8 cellular contexts compared by ENCODE assay signal in genomic region chr3:187101184-187102072, GRCh38. TPM values are rescaled to one million over a fixed set of nuclear protein-coding genes. Genes with fewer than 3 reads are reported as not detected.
A peak's percentile ranks its signal among the peaks of the same experiment; 100 is the strongest.
DNase-seq lines count a peak whose midpoint lies in the region; ATAC-seq, FAIRE-seq and TF ChIP-seq lines count a peak whose summit lies in the region.

No MANE protein-coding gene starts in this region.

- H3K4me3 Mint-ChIP-seq in WTC11 (no peak overlapping the region), chondrocyte (ENCODE audit: unreplicated experiment) (peak overlapping the region; percentile 64)

- H3K9me3 Mint-ChIP-seq in WTC11, result no peaks in the 10 kb centered on the region
- peaks cover 33% of the 10 kb centered on the region for H3K9me3 Mint-ChIP-seq in chondrocyte (ENCODE audit: low read depth)

- H3K27me3 Mint-ChIP-seq in WTC11 (ENCODE audit: low read depth) (no peaks in the 10 kb centered on the region), chondrocyte (ENCODE audit: low read depth) (no peaks in the 10 kb centered on the region)

- TF ChIP-seq CTCF in DND-41 (IDR thresholded peaks at IDR 0.05; ENCODE audit: borderline replicate concordance, extremely low read depth, low read length, poor library complexity, severe bottlenecking) (no peak), WTC11 (IDR thresholded peaks at IDR 0.05) (no peak), chondrocyte (IDR thresholded peaks at IDR 0.05) (no peak), D721Med (IDR thresholded peaks at IDR 0.05; ENCODE audit: insufficient read depth, missing control alignments) (no peak)

- POLR2A ChIA-PET in WTC11 (lab: Charles Lee), result interaction anchor here (1.0 to 1.4 kb wide), 2 partner anchors 8 to 170 kb away, joined by 3 to 4 read pairs; no protein-coding TSS in a partner anchor

- H3K4me3 ChIP-seq in DND-41 (ENCODE audit: low read depth in 1 of 2, low read length in 2 of 2) (no peak overlapping the region), MG63 (no peak overlapping the region)

- no peaks in the 10 kb centered on the region for H3K36me3 Mint-ChIP-seq in WTC11
- peaks cover 9% of the 10 kb centered on the region for H3K36me3 Mint-ChIP-seq in chondrocyte (ENCODE audit: low read depth)

- H3K9me3 ChIP-seq in DND-41 (ENCODE audit: insufficient read depth, low read length, severe bottlenecking) (no peaks in the 10 kb centered on the region), MG63 (peaks cover 7% of the 10 kb centered on the region)

- no peak overlapping the region for H3K9ac ChIP-seq in DND-41 (ENCODE audit: low read depth, low read length)

- DNase-seq in DND-41 (peak; percentile 64), WTC11 (ENCODE audit: low spot score) (no peak), chondrocyte (ENCODE audit: low spot score) (no peak), lung microvascular endothelial cell (ENCODE audit: low read depth in 2 of 2) (peak; percentile 83 to 85), D721Med (ENCODE audit: insufficient read length, low spot score) (no peak), MG63 (no peak)
- DNase-seq in stimulated activated CD8-positive, alpha-beta memory T cell treated with anti-CD3 and anti-CD28 coated beads, Interleukin-4, amount 100 ng/mL, for 48 hours, result peak; percentile 68

- FAIRE-seq in D721Med (lab: Jason Lieb, UNC), result no peak

- H2AFZ ChIP-seq in DND-41 (ENCODE audit: low read depth, low read length), result no peak overlapping the region

- H4K20me1 ChIP-seq in DND-41 (ENCODE audit: insufficient read depth, low read length), result no peaks in the 10 kb centered on the region

- H3K27ac Mint-ChIP-seq in WTC11 (no peak overlapping the region), chondrocyte (ENCODE audit: unreplicated experiment) (peak overlapping the region; percentile 99)

- CTCF ChIA-PET in WTC11 (lab: Charles Lee), result interaction anchor here (1.1 to 2.4 kb wide), 7 partner anchors 12 to 578 kb away, joined by 3 to 27 read pairs (median 4); partner anchors contain the start of gene RPL39L

- no peaks in the 10 kb centered on the region; the same call in 1 of the 2 replicates for H3K4me1 ChIP-seq in DND-41 (ENCODE audit: insufficient read depth, low read length)

- peak; percentile 86 for ATAC-seq in DND-41 (ENCODE audit: insufficient read depth, low read depth)
- peak; percentile 59 for ATAC-seq in HG03460 (IDR thresholded peaks at IDR 0.05; ENCODE audit: unreplicated experiment)
- ATAC-seq in WTC11, result peak; percentile 74

- no peaks in the 10 kb centered on the region for H3K79me2 ChIP-seq in DND-41 (ENCODE audit: insufficient read depth, low read length)

- peaks cover 16% of the 10 kb centered on the region for H3K4me1 Mint-ChIP-seq in WTC11
- H3K4me1 Mint-ChIP-seq in chondrocyte (ENCODE audit: low read depth), result peaks cover 43% of the 10 kb centered on the region

- no peaks in the 10 kb centered on the region for H3K36me3 ChIP-seq in DND-41 (ENCODE audit: insufficient read depth, low read length)
- H3K36me3 ChIP-seq in MG63, result no peaks in the 10 kb centered on the region

- no peak overlapping the region for H3K27ac ChIP-seq in DND-41 (ENCODE audit: low read length)

- H3K4me2 ChIP-seq in DND-41 (ENCODE audit: insufficient read depth, low read length), result 0 out of 2 replicates have a peak overlapping the region, but pooled peaks have one; percentile 14

- H3K27me3 ChIP-seq in DND-41 (ENCODE audit: insufficient read depth, low read length, poor library complexity), result peaks cover 2% of the 10 kb centered on the region
- H3K27me3 ChIP-seq in MG63, result no peaks in the 10 kb centered on the region

TF ChIP-seq in WTC11, 78 proteins besides CTCF, POLR2A, EP300 and RAD21:
- TF ChIP-seq MAX (CRISPR knock-in tag; IDR thresholded peaks at IDR 0.05) (0 out of 2 replicates have a peak, but pooled peaks have one; percentile 24), GABPB1 (CRISPR knock-in tag; IDR thresholded peaks at IDR 0.05) (no peak)
TF ChIP-seq in WTC11: peak in this region for 1.

RNA-seq across cellular contexts. Expression of gene RPL39L, which starts 37.9 kb away (rescaled TPM):
- 78.3 to 79.5 TPM (median 79.0 TPM) in 3 replicates for total RNA-seq in WTC11 (2021)
- 15.8 to 18.9 TPM (median 17.4 TPM) in 3 replicates for total RNA-seq in chondrocyte
- total RNA-seq in lung microvascular endothelial cell, result 15.7 and 20.7 TPM in 2 replicates
- 145 and 309 TPM in 2 replicates for total RNA-seq in MG63 (2014; rRNA removed; shearing (Covaris generic); ENCODE audit: low replicate concordance)

Comparison
In these comparisons a context has a peak if more than half of its experiments do, and no peak if none do; other contexts are left out.
1. DNase-seq: peak in DND-41 (single experiment), lung microvascular endothelial cell (2 of 2) and stimulated activated CD8-positive, alpha-beta memory T cell treated with anti-CD3 and anti-CD28 coated beads, Interleukin-4, amount 100 ng/mL, for 48 hours (single experiment); none in WTC11 (single experiment), chondrocyte (single experiment), D721Med (single experiment) and MG63 (single experiment).
2. Peak in every context shown above with its lines, with median percentiles within 50 percentile points of each other: ATAC-seq.